ENCODE assay signal across 8 cellular contexts in the genomic region with DNA sequence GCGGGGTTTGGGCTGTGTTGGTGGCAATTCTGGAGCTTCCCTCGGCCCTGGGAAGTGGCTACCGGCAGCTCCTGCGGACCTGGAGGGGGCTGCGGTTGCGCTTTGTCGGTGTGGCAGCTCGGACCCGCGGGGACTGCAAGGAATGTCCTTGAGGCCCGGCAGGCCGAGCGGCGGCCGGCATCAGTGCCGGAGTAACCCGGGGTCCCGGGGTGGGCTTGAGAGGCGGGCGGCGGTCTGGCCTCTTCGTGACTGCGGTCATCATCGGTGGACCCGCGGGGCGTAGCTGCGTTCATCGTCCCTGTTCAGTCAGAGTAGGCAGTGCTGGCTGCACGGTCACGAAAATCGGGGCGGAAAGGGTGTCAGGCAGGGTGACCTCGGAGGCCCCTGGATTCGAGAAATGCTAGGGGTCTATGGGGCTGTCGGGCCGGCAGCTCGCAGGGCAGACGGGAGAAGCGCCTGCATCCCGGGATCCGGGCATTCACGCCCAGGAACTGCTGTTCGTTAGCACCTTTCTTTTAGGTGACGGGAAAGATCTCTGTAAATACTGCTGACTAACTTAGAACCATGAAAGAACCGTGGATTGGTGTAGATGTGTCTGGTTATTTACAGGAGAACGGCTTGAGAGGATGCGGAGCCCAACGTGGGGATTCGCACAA. TPM values are rescaled to one million over a fixed set of nuclear protein-coding genes. Genes with fewer than 3 reads are reported as not detected.
DNase-seq lines count a peak whose midpoint lies in the region; ATAC-seq and TF ChIP-seq lines count a peak whose summit lies in the region.

No MANE protein-coding gene starts in this region.

- intact Hi-C loops in esophagus squamous epithelium (cut with DNase I) (no loop called here), upper lobe of right lung (cut with DNase I) (no loop called here)

- H3K27me3 ChIP-seq in esophagus squamous epithelium (no peaks in the 10 kb centered on the region), neuron (ENCODE audit: insufficient read depth, low read length) (no peaks in the 10 kb centered on the region), upper lobe of right lung (no peaks in the 10 kb centered on the region)

- peak; percentile 54 for DNase-seq in DMS 273 (lab: John Stamatoyannopoulos, UW; ENCODE audit: unreplicated experiment)
- no peak for DNase-seq in DMS 273 treated with DMSO at 0.1 percent for 48 hours (lab: John Stamatoyannopoulos, UW)
- peak; percentile 16 for DNase-seq in activated CD4-positive, alpha-beta T cell treated with anti-CD3 and anti-CD28 coated beads, Interleukin-2, amount 50 U/mL, for 1 hour
- DNase-seq in esophagus squamous epithelium (lab: John Stamatoyannopoulos, UW) = no peak
- peak; percentile 80 for DNase-seq in upper lobe of right lung
- no peak for DNase-seq in GDM1 (lab: John Stamatoyannopoulos, UW)

- no peak for TF ChIP-seq POLR2A in esophagus squamous epithelium (IDR thresholded peaks at IDR 0.05)

- WGBS in esophagus squamous epithelium, 2 donors = 1 to 2% methylated on average over 10 to 20 of the region's 50 CpGs

- H3K36me3 ChIP-seq in esophagus squamous epithelium (peaks cover 0 to 2% (median 0%) of the 10 kb centered on the region in 3 donors), neuron (ENCODE audit: insufficient read depth, low read length) (peaks cover 20% of the 10 kb centered on the region), upper lobe of right lung (no peaks in the 10 kb centered on the region)

- H3K9me3 ChIP-seq in esophagus squamous epithelium (no peaks in the 10 kb centered on the region), neuron (ENCODE audit: low read length) (no peaks in the 10 kb centered on the region), upper lobe of right lung (no peaks in the 10 kb centered on the region)

- H3K4me1 ChIP-seq in esophagus squamous epithelium (peaks cover 0 to 58% (median 29%) of the 10 kb centered on the region in 3 donors), neuron (ENCODE audit: insufficient read depth, low read length) (peaks cover 35% of the 10 kb centered on the region), upper lobe of right lung (peaks cover 6% of the 10 kb centered on the region)

- peak; percentile 11 for ATAC-seq in HG03354 (IDR thresholded peaks at IDR 0.05; ENCODE audit: poor library complexity, severe bottlenecking, unreplicated experiment)
- ATAC-seq in upper lobe of right lung = peak; percentile 1

- no peak overlapping the region for H2AFZ ChIP-seq in neuron (ENCODE audit: low read depth, low read length)

- H3K27ac ChIP-seq in esophagus squamous epithelium (peak overlapping the region; percentile 92 to 98 (median 95)), upper lobe of right lung (peak overlapping the region; percentile 89)

- TF ChIP-seq CTCF in esophagus squamous epithelium (IDR thresholded peaks at IDR 0.05) (no peak), upper lobe of right lung (IDR thresholded peaks at IDR 0.05) (no peak)

- H3K4me3 ChIP-seq in esophagus squamous epithelium (peak overlapping the region; percentile 62 to 92 (median 86)), neuron (ENCODE audit: low read length) (peak overlapping the region; percentile 99), upper lobe of right lung (peak overlapping the region; percentile 70)

RNA-seq across cellular contexts. Expression of a gene that starts 0.5 kb away (rescaled TPM):
- total RNA-seq in esophagus squamous epithelium = 100 to 1,000 TPM in 3 of 4 donors, 10 to 100 TPM in 1; 54.5 to 165 (median 122) TPM
- 96.5 TPM for total RNA-seq in upper lobe of right lung

Comparison
In these comparisons a context has a peak if more than half of its experiments do, and no peak if none do; other contexts are left out.
1. DNase-seq: peak in DMS 273 (single experiment), activated CD4-positive, alpha-beta T cell treated with anti-CD3 and anti-CD28 coated beads, Interleukin-2, amount 50 U/mL, for 1 hour (single experiment) and upper lobe of right lung (single experiment); none in DMS 273 treated with DMSO at 0.1 percent for 48 hours (single experiment), esophagus squamous epithelium (single experiment) and GDM1 (single experiment).
2. Peak in every context shown above with its lines, with median percentiles within 50 percentile points of each other: H3K4me3 ChIP-seq.